In genomic region chr21:44070391-44070790, GRCh38 we compare ENCODE assay signal across 19 cellular contexts. TPM values are rescaled to one million over a fixed set of nuclear protein-coding genes. Genes with fewer than 3 reads are reported as not detected.
DNase-seq lines count a peak whose midpoint lies in the region; ATAC-seq and TF ChIP-seq lines count a peak whose summit lies in the region.
"Had no signal": no experiment of that assay in that cellular context is flagged by ENCODE, and none has a peak within 500 bp of the region (broad histone marks: within the 10 kb centered on the region; RNA-seq: fewer than 3 reads in every experiment).

No MANE protein-coding gene starts in this region.

- H3K4me3 Mint-ChIP-seq in H9 = no peak overlapping the region
- H3K4me3 Mint-ChIP-seq in stimulated activated effector memory CD8-positive, alpha-beta T cell treated with anti-CD3 and anti-CD28 coated beads, Interleukin-12 subunit alpha, Interleukin-12 subunit beta, amount 100 ng/mL, for 72 hours = no peak overlapping the region

- H4K5ac ChIP-seq in H9 (ENCODE audit: insufficient read length, low read depth, low read length) = no peak overlapping the region

- no peak overlapping the region for H4K8ac ChIP-seq in H9 (replicated peaks; ENCODE audit: insufficient read length, low read depth, low read length)

- no peak overlapping the region for H2BK120ac ChIP-seq in H9 (ENCODE audit: low read depth, low read length, poor library complexity, severe bottlenecking)

- H3K14ac ChIP-seq in H9 (ENCODE audit: insufficient read depth, low read length) = no peak overlapping the region

- no peak overlapping the region for H3K18ac ChIP-seq in H9 (ENCODE audit: insufficient read length, low read depth, low read length)

- H3K27ac Mint-ChIP-seq in H9 = peak overlapping the region in 2 of 3 experiments; percentile 17 to 65; a peak in 2 of 7 replicates
- H3K27ac Mint-ChIP-seq in stimulated activated effector memory CD8-positive, alpha-beta T cell treated with anti-CD3 and anti-CD28 coated beads, Interleukin-12 subunit alpha, Interleukin-12 subunit beta, amount 100 ng/mL, for 72 hours = peak overlapping the region; percentile 57

- no peak overlapping the region for H3K4me2 ChIP-seq in H9 (ENCODE audit: insufficient read depth, insufficient read length, low read length)

- H3K9me3 Mint-ChIP-seq in H9 = no peaks in the 10 kb centered on the region; a peak in 1 of 5 replicates
- H3K9me3 Mint-ChIP-seq in stimulated activated effector memory CD8-positive, alpha-beta T cell treated with anti-CD3 and anti-CD28 coated beads, Interleukin-12 subunit alpha, Interleukin-12 subunit beta, amount 100 ng/mL, for 72 hours = no peaks in the 10 kb centered on the region

- no peak overlapping the region for H3T11ph ChIP-seq in H9 (ENCODE audit: low read length)

- H3K27me3 ChIP-seq in H9 (ENCODE audit: insufficient read depth, low read length) (no peaks in the 10 kb centered on the region), layer of hippocampus (ENCODE audit: control insufficient read depth, insufficient read depth, low read length) (no peaks in the 10 kb centered on the region)
- H3K27me3 ChIP-seq: SJCRH30 had no signal

- no peaks in the 10 kb centered on the region for H3K9me3 ChIP-seq in H9 (ENCODE audit: control insufficient read depth, low read depth, low read length)
- H3K9me3 ChIP-seq: SJCRH30 had no signal

- no peak overlapping the region for H2BK20ac ChIP-seq in H9 (ENCODE audit: low read depth, low read length, poor library complexity, severe bottlenecking)

- TF ChIP-seq CTCF in H9 (conservative IDR thresholded peaks at IDR 0.05) = no peak

- intact Hi-C loops in left cardiac atrium (cut with DNase I) = no loop called here

- H2BK15ac ChIP-seq in H9 (ENCODE audit: low read depth, low read length) = no peak overlapping the region

- no peak overlapping the region for H3K23ac ChIP-seq in H9 (ENCODE audit: insufficient read length, low read depth, low read length)

- no peak overlapping the region for H2BK12ac ChIP-seq in H9 (ENCODE audit: insufficient read length, low read depth, low read length)

- H2AFZ ChIP-seq in H9 (ENCODE audit: low read length) = no peak overlapping the region

- peaks cover 6 to 34% (median 20%) of the 10 kb centered on the region in 3 experiments; a peak in 5 of 7 replicates for H3K36me3 Mint-ChIP-seq in H9 (ENCODE audit: insufficient read depth in 1 of 3, low read depth in 3 of 3)
- peaks cover 91% of the 10 kb centered on the region for H3K36me3 Mint-ChIP-seq in stimulated activated effector memory CD8-positive, alpha-beta T cell treated with anti-CD3 and anti-CD28 coated beads, Interleukin-12 subunit alpha, Interleukin-12 subunit beta, amount 100 ng/mL, for 72 hours

- no peak for ATAC-seq in stimulated activated effector memory CD8-positive, alpha-beta T cell treated with anti-CD3 and anti-CD28 coated beads, Interleukin-12 subunit alpha, Interleukin-12 subunit beta, amount 100 ng/mL, for 72 hours
- ATAC-seq in left cardiac atrium = no peak
- no peak for ATAC-seq in GM18520 (IDR thresholded peaks at IDR 0.05; ENCODE audit: unreplicated experiment)

- no peaks in the 10 kb centered on the region for H4K20me1 ChIP-seq in H9 (ENCODE audit: control insufficient read depth, insufficient read depth, insufficient read length)

- no peak overlapping the region for H2BK5ac ChIP-seq in H9 (ENCODE audit: insufficient read length, low read length)

- H3K23me2 ChIP-seq in H9 (ENCODE audit: insufficient read length, low read depth, low read length, poor library complexity, severe bottlenecking) = no peaks in the 10 kb centered on the region

- no peak overlapping the region for H3K56ac ChIP-seq in H9 (ENCODE audit: insufficient read length, low read depth, low read length)

- H3K4me1 ChIP-seq in H9 (ENCODE audit: insufficient read depth, low read length) = no peaks in the 10 kb centered on the region
- H3K4me1 ChIP-seq: SJCRH30 had no signal

- H3K9ac ChIP-seq in H9 (ENCODE audit: extremely low read depth, insufficient read length, low read length) = no peak overlapping the region

- no peak overlapping the region for H2AK5ac ChIP-seq in H9 (ENCODE audit: insufficient read length, low read length)

- no peak overlapping the region for H3K4ac ChIP-seq in H9 (ENCODE audit: low read depth, low read length)

- H3K79me1 ChIP-seq in H9 (ENCODE audit: insufficient read depth, low read depth, low read length, poor library complexity, severe bottlenecking) = no peaks in the 10 kb centered on the region

- H3K27ac ChIP-seq in H9 (ENCODE audit: insufficient read length, low read depth, low read length) (no peak overlapping the region), caudate nucleus (ENCODE audit: low read depth, low read length) (peak overlapping the region; percentile 71), layer of hippocampus (ENCODE audit: low read depth, low read length) (peak overlapping the region; percentile 46)
- H3K27ac ChIP-seq: SJCRH30 had no signal

- H4K91ac ChIP-seq in H9 (ENCODE audit: insufficient read length, low read depth, low read length) = no peak overlapping the region

- WGBS in H9 (ENCODE audit: extremely low coverage, insufficient read length, low lambda C conversion rate) = no CpG with 5 or more reads among the region's 7 CpGs

- H3K27me3 Mint-ChIP-seq in H9 (ENCODE audit: low read depth) = no peaks in the 10 kb centered on the region; the same call in 1 of the 2 replicates

- DNase-seq in H9 (no peak), caudate nucleus (lab: John Stamatoyannopoulos, UW) (no peak), left cardiac atrium (no peak)
- no peak for DNase-seq in stimulated activated effector memory CD8-positive, alpha-beta T cell treated with anti-CD3 and anti-CD28 coated beads, Interleukin-12 subunit alpha, Interleukin-12 subunit beta, amount 100 ng/mL, for 72 hours (ENCODE audit: low spot score in 2 of 2)
- DNase-seq in activated CD8-positive, alpha-beta memory T cell treated with anti-CD3 and anti-CD28 coated beads, Interleukin-2, amount 50 U/mL, for 4 hours = no peak
- DNase-seq: AML-193, EL, GF-D8, Karpas-422, MV-4-11, NCI-H1105 treated with DMSO at 0.1 percent for 48 hours, NCI-H1694 treated with DMSO at 0.1 percent for 48 hours, NCI-H2081 treated with DMSO at 0.1 percent for 48 hours, NCI-H446, NCI-H526, OCI-M1, SJCRH30 had no signal

- H3K79me2 ChIP-seq in H9 (ENCODE audit: insufficient read depth, low read length) = peaks cover 2% of the 10 kb centered on the region; the same call in 1 of the 2 replicates

- H3K4me1 Mint-ChIP-seq in H9 = peaks cover 10 to 13% of the 10 kb centered on the region in 2 experiments
- peaks cover 44% of the 10 kb centered on the region for H3K4me1 Mint-ChIP-seq in stimulated activated effector memory CD8-positive, alpha-beta T cell treated with anti-CD3 and anti-CD28 coated beads, Interleukin-12 subunit alpha, Interleukin-12 subunit beta, amount 100 ng/mL, for 72 hours

RNA-seq across cellular contexts. Expression of gene PWP2, which starts 36.8 kb away (rescaled TPM):
- 6.0 and 6.3 TPM in 2 replicates for total RNA-seq in H9 (2021)
- total RNA-seq in left cardiac atrium = 1 to 10 TPM; 1.2 to 7.0 TPM

RNA-seq across cellular contexts. Expression of gene TRAPPC10, which starts 58.3 kb away (rescaled TPM):
- 27.9 and 32.9 TPM in 2 replicates for total RNA-seq in H9 (2021)
- 10 to 100 TPM; 17.0 to 24.9 TPM for total RNA-seq in left cardiac atrium
